15 cellular contexts compared by ENCODE assay signal in genomic region chr6:147061152-147061551, GRCh38.
DNase-seq lines count a peak whose midpoint lies in the region; ATAC-seq lines count a peak whose summit lies in the region.
"Had no signal": no experiment of that assay in that cellular context is flagged by ENCODE, and none has a peak within 500 bp of the region (broad histone marks: within the 10 kb centered on the region; RNA-seq: fewer than 3 reads in every experiment).

No MANE protein-coding gene starts in this region.

- H3K36me3 ChIP-seq in endocrine pancreas (ENCODE audit: control insufficient read depth, insufficient read depth, low read length), result no peaks in the 10 kb centered on the region

- DNase-seq in NCI-H1417 (lab: John Stamatoyannopoulos, UW), result peak in 2 of 3 experiments; percentile 50 to 76
- no peak for DNase-seq in NCI-H1417 treated with DMSO at 0.1 percent for 48 hours (lab: John Stamatoyannopoulos, UW)
- DNase-seq in DMS53 (lab: John Stamatoyannopoulos, UW), result peak; percentile 33
- peak; percentile 46 to 55 for DNase-seq in NCI-H526 (lab: John Stamatoyannopoulos, UW)
- DNase-seq in activated T-cell treated with anti-CD3 and anti-CD28 coated beads, Interleukin-2, amount 50 U/mL, for 24 hours, result no peak
- DNase-seq: Calu3, KBM-7, NCI-H1694, NCI-H2029 treated with DMSO at 0.1 percent for 48 hours, NCI-H524, SIG-M5, T-helper 2 cell had no signal

- H3K4me1 ChIP-seq in endocrine pancreas (ENCODE audit: control insufficient read depth, insufficient read depth, low read length), result peaks cover 26% of the 10 kb centered on the region

- H3K4me3 Mint-ChIP-seq in activated T-cell treated with anti-CD3 and anti-CD28 coated beads, Interleukin-2, amount 50 U/mL, for 24 hours, result no peak overlapping the region

- no peaks in the 10 kb centered on the region for H3K9me3 ChIP-seq in endocrine pancreas (ENCODE audit: control insufficient read depth, low read length)

- H3K4me3 ChIP-seq in endocrine pancreas (ENCODE audit: control insufficient read depth, insufficient read depth, low read length), result peak overlapping the region; percentile 41

- no peaks in the 10 kb centered on the region for H3K27me3 Mint-ChIP-seq in activated T-cell treated with anti-CD3 and anti-CD28 coated beads, Interleukin-2, amount 50 U/mL, for 24 hours

- ATAC-seq in HG02571 (IDR thresholded peaks at IDR 0.05; ENCODE audit: unreplicated experiment) (no peak), HG03139 (IDR thresholded peaks at IDR 0.05; ENCODE audit: unreplicated experiment) (no peak)

- H3K9me3 Mint-ChIP-seq in activated T-cell treated with anti-CD3 and anti-CD28 coated beads, Interleukin-2, amount 50 U/mL, for 24 hours, result no peaks in the 10 kb centered on the region

- H3K27ac Mint-ChIP-seq in activated T-cell treated with anti-CD3 and anti-CD28 coated beads, Interleukin-2, amount 50 U/mL, for 24 hours, result no peak overlapping the region

- no peak overlapping the region for H3K9ac ChIP-seq in endocrine pancreas (ENCODE audit: control insufficient read depth, insufficient read depth, low read length)

- no peaks in the 10 kb centered on the region for H3K27me3 ChIP-seq in endocrine pancreas (ENCODE audit: control insufficient read depth, insufficient read depth, low read length)

- H3K36me3 Mint-ChIP-seq in activated T-cell treated with anti-CD3 and anti-CD28 coated beads, Interleukin-2, amount 50 U/mL, for 24 hours (ENCODE audit: low read depth), result no peaks in the 10 kb centered on the region

- H3K4me1 Mint-ChIP-seq in activated T-cell treated with anti-CD3 and anti-CD28 coated beads, Interleukin-2, amount 50 U/mL, for 24 hours (ENCODE audit: low read depth), result peaks cover 9% of the 10 kb centered on the region

Comparison
In these comparisons a context has a peak if more than half of its experiments do, and no peak if none do; other contexts are left out.
1. DNase-seq: peak in NCI-H1417 (2 of 3), DMS53 (single experiment) and NCI-H526 (2 of 2); none in NCI-H1417 treated with DMSO at 0.1 percent for 48 hours (single experiment) and activated T-cell treated with anti-CD3 and anti-CD28 coated beads, Interleukin-2, amount 50 U/mL, for 24 hours (single experiment).